In the genomic region with DNA sequence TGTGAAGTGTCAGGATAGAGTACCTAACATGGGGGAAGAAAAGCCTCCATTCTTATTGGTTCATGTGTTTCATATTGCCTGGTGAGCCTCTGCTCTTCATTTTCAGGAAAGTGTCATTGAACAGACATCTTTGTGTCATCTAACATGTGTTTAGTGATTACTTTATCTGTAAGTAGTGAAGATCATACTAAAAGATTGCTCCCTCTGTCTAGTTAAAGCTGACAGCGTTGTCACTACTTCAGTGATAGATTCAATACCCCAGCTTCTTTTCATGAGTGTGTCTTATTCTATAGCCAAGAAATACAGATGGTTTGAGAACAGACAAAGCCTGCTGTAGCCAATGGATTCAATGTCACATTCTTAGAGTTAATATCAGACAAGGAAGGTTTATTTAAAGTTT, we compare ENCODE assay signal across 34 cellular contexts.
"Had no signal": no experiment of that assay in that cellular context is flagged by ENCODE, and none has a peak within 500 bp of the region (broad histone marks: within the 10 kb centered on the region; RNA-seq: fewer than 3 reads in every experiment).

No MANE protein-coding gene starts in this region.

- H3K4me2 ChIP-seq: KMS-11 had no signal

- H3K4me3 ChIP-seq: MG63 had no signal

- H3K27ac ChIP-seq: KMS-11 had no signal

- H3K9me3 ChIP-seq: MG63 had no signal

- DNase-seq: Karpas-422, Kasumi-1, KG1, MG63, MM.1S, MV-4-11, NCI-H1048, NCI-H1092, NCI-H1092 treated with DMSO at 0.1 percent for 48 hours, NCI-H1105, NCI-H1105 treated with DMSO at 0.1 percent for 48 hours, NCI-H1417 treated with DMSO at 0.1 percent for 48 hours, NCI-H1436, NCI-H1436 treated with DMSO at 0.1 percent for 48 hours, NCI-H146, NCI-H1694, NCI-H1694 treated with DMSO at 0.1 percent for 48 hours, NCI-H187, NCI-H187 treated with DMSO at 0.1 percent for 48 hours, NCI-H1930, NCI-H2029, NCI-H2029 treated with DMSO at 0.1 percent for 48 hours, NCI-H2081, NCI-H2081 treated with DMSO at 0.1 percent for 48 hours, NCI-H2107, NCI-H2171, NCI-H2171 treated with DMSO at 0.1 percent for 48 hours, NCI-H2227 treated with DMSO at 0.1 percent for 48 hours, NCI-H226, NCI-H345, NCI-H446, NCI-H446 treated with DMSO at 0.1 percent for 48 hours, NCI-H510A had no signal

- H3K9ac ChIP-seq: KMS-11 had no signal

- H3K36me3 ChIP-seq: MG63 had no signal

- H3K27me3 ChIP-seq: MG63 had no signal
